Comparison of ENCODE assay signal across 15 cellular contexts in the genomic region with DNA sequence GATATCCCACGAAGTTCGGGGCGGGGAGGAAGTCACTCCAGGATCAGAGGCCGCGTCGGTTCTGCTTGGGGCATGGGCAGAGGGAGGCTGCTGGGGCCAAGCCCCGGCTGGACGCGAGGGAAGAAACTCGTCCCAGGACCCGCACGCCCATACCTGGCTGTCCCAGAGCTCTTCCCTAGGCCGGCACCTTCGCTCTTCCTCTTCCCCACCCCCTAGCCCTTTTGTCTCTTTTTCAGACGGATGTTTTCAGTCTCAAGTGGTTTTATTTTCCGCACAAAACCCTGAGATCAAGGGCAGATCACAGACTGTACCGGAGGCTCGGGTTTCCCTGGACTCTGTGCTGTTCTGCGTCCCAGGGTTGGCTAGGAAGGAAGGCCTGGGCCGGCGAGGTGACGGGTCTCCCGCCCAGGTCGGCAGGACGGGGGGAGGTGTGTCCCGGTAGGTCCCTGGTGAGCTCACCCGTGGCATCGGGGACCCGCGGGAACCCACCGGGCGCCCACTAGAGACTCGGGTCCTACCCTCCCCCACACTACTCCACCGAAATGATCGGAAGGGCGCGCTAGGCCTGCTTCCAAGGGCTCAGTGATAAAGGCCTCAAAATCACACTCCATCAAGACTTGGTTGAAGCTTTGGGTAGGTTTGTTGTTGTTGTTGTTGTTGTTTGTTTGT. TPM values are rescaled to one million over a fixed set of nuclear protein-coding genes. Genes with fewer than 3 reads are reported as not detected.
DNase-seq lines count a peak whose midpoint lies in the region; ATAC-seq and TF ChIP-seq lines count a peak whose summit lies in the region.
"Had no signal": no experiment of that assay in that cellular context is flagged by ENCODE, and none has a peak within 500 bp of the region (broad histone marks: within the 10 kb centered on the region; RNA-seq: fewer than 3 reads in every experiment).

No MANE protein-coding gene starts in this region.

- H3K27ac ChIP-seq in CD4-positive, alpha-beta memory T cell (ENCODE audit: low read depth, low read length) = no peak overlapping the region
- H3K27ac ChIP-seq in right lobe of liver = no peak overlapping the region
- H3K27ac ChIP-seq: BLaER1, coronary artery, stomach had no signal

- WGBS in right lobe of liver (ENCODE audit: insufficient coverage, low coverage, low lambda C conversion rate, missing lambda C conversion rate) = 20% methylated on average over 24 of the region's 37 CpGs

- peak overlapping the region in 4 of 7 donors; percentile 42 to 93 (median 82) for H3K27ac Mint-ChIP-seq in CD4-positive, alpha-beta memory T cell
- H3K27ac Mint-ChIP-seq: activated B cell treated with CpG ODN at 0.5 μM for 24 hours; activated T-helper 2 cell treated with anti-CD3 and anti-CD28 coated beads, Interferon-gamma antibody, Interleukin-2, Interleukin-4, amounts not matched to agents 10 μg/mL and 5 μg/mL and 100 μg/mL, durations not matched to agents 14 hours and 24 hours and 36 hours had no signal

- H3K4me3 Mint-ChIP-seq in CD4-positive, alpha-beta memory T cell = peak overlapping the region; percentile 12 to 70 (median 52)
- H3K4me3 Mint-ChIP-seq: activated B cell treated with CpG ODN at 0.5 μM for 24 hours had no signal

- H3K4me1 ChIP-seq in CD4-positive, alpha-beta memory T cell (ENCODE audit: insufficient read depth, low read length) = peaks cover 20% of the 10 kb centered on the region
- no peaks in the 10 kb centered on the region for H3K4me1 ChIP-seq in right lobe of liver
- H3K4me1 ChIP-seq: BLaER1 had no signal

- peaks cover 0 to 7% of the 10 kb centered on the region in 2 donors for H3K36me3 Mint-ChIP-seq in CD4-positive, alpha-beta memory T cell

- no peak overlapping the region for H3K4me3 ChIP-seq in CD4-positive, alpha-beta memory T cell (ENCODE audit: low read length in 2 of 2)
- H3K4me3 ChIP-seq in choroid plexus epithelial cell (ENCODE audit: low read depth, low read length) (peak overlapping the region; percentile 43), right lobe of liver (no peak overlapping the region)
- H3K4me3 ChIP-seq: BLaER1, coronary artery, stomach had no signal

- TF ChIP-seq CTCF in choroid plexus epithelial cell (conservative IDR thresholded peaks at IDR 0.05; ENCODE audit: low read depth, low read length) (no peak), right lobe of liver (IDR thresholded peaks at IDR 0.05) (no peak)

- peak; percentile 12 to 27 (median 18) for ATAC-seq in right lobe of liver
- no peak for ATAC-seq in GM19455 (IDR thresholded peaks at IDR 0.05; ENCODE audit: unreplicated experiment)
- ATAC-seq in GM18873 (IDR thresholded peaks at IDR 0.05; ENCODE audit: low FRiP score, unreplicated experiment) = no peak

- no peaks in the 10 kb centered on the region for H3K36me3 ChIP-seq in CD4-positive, alpha-beta memory T cell (ENCODE audit: insufficient read depth, low read length)
- no peaks in the 10 kb centered on the region for H3K36me3 ChIP-seq in right lobe of liver
- H3K36me3 ChIP-seq: BLaER1, stomach had no signal

- H3K9me3 Mint-ChIP-seq in CD4-positive, alpha-beta memory T cell = peaks cover 0 to 40% (median 19%) of the 10 kb centered on the region in 8 donors

- H3K27me3 Mint-ChIP-seq in CD4-positive, alpha-beta memory T cell = peaks cover 58 to 66% of the 10 kb centered on the region in 2 donors

- DNase-seq in CD4-positive, alpha-beta memory T cell = peak in 1 of 5 donors; percentile 30
- DNase-seq in NCI-H146 (lab: John Stamatoyannopoulos, UW) (peak; percentile 81), choroid plexus epithelial cell (ENCODE audit: low read depth) (peak; percentile 77), right lobe of liver (no peak), MV-4-11 (lab: John Stamatoyannopoulos, UW) (no peak), T1000 (lab: John Stamatoyannopoulos, UW) (no peak)
- DNase-seq: activated B cell treated with CpG ODN at 0.5 μM for 24 hours; SHP77; stimulated activated CD4-positive, alpha-beta T cell treated with anti-CD3 and anti-CD28 coated beads, Interleukin-4, amount 100 ng/mL, for 1 hour; stomach had no signal

- no peak for TF ChIP-seq POLR2A in right lobe of liver (IDR thresholded peaks at IDR 0.05)

- POLR2A ChIA-PET in CD4-positive, alpha-beta memory T cell (lab: Charles Lee; ENCODE audit: partially characterized antibody) = interaction anchor here (1.1 to 1.5 kb wide), 4 partner anchors 8 to 23 kb away, joined by 3 to 5 read pairs (median 4); partner anchors contain the start of gene ZIC2

- H3K27me3 ChIP-seq in CD4-positive, alpha-beta memory T cell (ENCODE audit: insufficient read depth, low read length) = peaks cover 91% of the 10 kb centered on the region
- H3K27me3 ChIP-seq in right lobe of liver = peaks cover 48 to 96% of the 10 kb centered on the region in 2 donors

- CTCF ChIA-PET in CD4-positive, alpha-beta memory T cell (lab: Charles Lee; ENCODE audit: partially characterized antibody) = no interaction called here

- intact Hi-C loops in CD4-positive, alpha-beta memory T cell (cut with micrococcal nuclease) = no loop called here
- intact Hi-C loops in right lobe of liver (cut with DNase I) = no loop called here

- H3K9me3 ChIP-seq in CD4-positive, alpha-beta memory T cell (ENCODE audit: control insufficient read depth in 1 of 2, low read length in 2 of 2) = no peaks in the 10 kb centered on the region
- H3K9me3 ChIP-seq in right lobe of liver = no peaks in the 10 kb centered on the region

- H3K4me1 Mint-ChIP-seq in CD4-positive, alpha-beta memory T cell = peaks cover 12 to 34% (median 21%) of the 10 kb centered on the region in 4 donors

RNA-seq across cellular contexts. Expression of gene ZIC2, which starts 7.9 kb away (rescaled TPM):
- total RNA-seq in CD4-positive, alpha-beta memory T cell = not detected
- not detected for polyA plus RNA-seq in CD4-positive, alpha-beta memory T cell
- under 1 TPM in 1 of 6 experiments, not detected in 5; 0.24 TPM for total RNA-seq in right lobe of liver
- total RNA-seq: activated B cell treated with CpG ODN at 0.5 μM for 24 hours; activated T-helper 2 cell treated with anti-CD3 and anti-CD28 coated beads, Interferon-gamma antibody, Interleukin-2, Interleukin-4, amounts not matched to agents 10 μg/mL and 5 μg/mL and 100 μg/mL, durations not matched to agents 14 hours and 24 hours and 36 hours; stomach had no signal
- polyA plus RNA-seq: stomach had no signal

RNA-seq across cellular contexts. Expression of gene ZIC5, which starts 17.9 kb away (rescaled TPM):
- not detected for total RNA-seq in CD4-positive, alpha-beta memory T cell
- not detected for polyA plus RNA-seq in CD4-positive, alpha-beta memory T cell
- total RNA-seq in right lobe of liver = not detected
- total RNA-seq: activated B cell treated with CpG ODN at 0.5 μM for 24 hours; activated T-helper 2 cell treated with anti-CD3 and anti-CD28 coated beads, Interferon-gamma antibody, Interleukin-2, Interleukin-4, amounts not matched to agents 10 μg/mL and 5 μg/mL and 100 μg/mL, durations not matched to agents 14 hours and 24 hours and 36 hours; stomach had no signal
- polyA plus RNA-seq: stomach had no signal

Comparison
In these comparisons a context has a peak if more than half of its experiments do, and no peak if none do; other contexts are left out.
1. DNase-seq: peak in NCI-H146 (single experiment) and choroid plexus epithelial cell (single experiment); none in right lobe of liver (0 of 3), MV-4-11 (single experiment) and T1000 (single experiment).
2. ATAC-seq: peak in right lobe of liver (4 of 4); none in GM19455 (single experiment) and GM18873 (single experiment).